16 cellular contexts compared by ENCODE assay signal in the genomic region with DNA sequence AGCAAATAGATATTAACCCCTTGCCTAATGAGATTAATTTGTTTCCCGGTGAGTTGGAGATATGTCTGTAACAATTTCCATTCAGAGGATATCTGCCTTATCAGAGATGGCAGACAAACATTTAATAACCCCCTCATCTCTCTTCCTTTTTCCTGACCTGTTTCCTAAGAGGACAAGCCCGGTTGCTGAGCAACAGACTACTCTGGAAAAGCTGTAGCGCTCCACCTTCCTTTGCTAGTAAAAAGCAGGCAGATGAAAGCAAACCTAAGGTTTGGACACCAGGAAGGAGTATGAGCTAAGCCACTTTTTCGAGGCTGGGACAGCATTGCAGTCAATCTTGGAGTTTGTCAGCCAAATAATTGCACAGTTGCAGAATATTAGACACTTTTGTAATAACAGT.
DNase-seq lines count a peak whose midpoint lies in the region; ATAC-seq and TF ChIP-seq lines count a peak whose summit lies in the region.
"Had no signal": no experiment of that assay in that cellular context is flagged by ENCODE, and none has a peak within 500 bp of the region (broad histone marks: within the 10 kb centered on the region; RNA-seq: fewer than 3 reads in every experiment).

No MANE protein-coding gene starts in this region.

- no peak overlapping the region for H3K4me2 ChIP-seq in osteoblast (ENCODE audit: insufficient read depth, low read length)
- H3K4me2 ChIP-seq: BLaER1 treated with 17β-estradiol and CSF1 and Interleukin-3, amounts not matched to agents 10 nM and 100 nM had no signal

- H4K20me1 ChIP-seq in osteoblast (ENCODE audit: insufficient read depth, low read length) = no peaks in the 10 kb centered on the region
- H4K20me1 ChIP-seq: BLaER1 treated with 17β-estradiol and CSF1 and Interleukin-3, amounts not matched to agents 10 nM and 100 nM had no signal

- no peaks in the 10 kb centered on the region for H3K9me3 ChIP-seq in osteoblast (ENCODE audit: low read depth, low read length)
- H3K9me3 ChIP-seq: BLaER1 treated with 17β-estradiol and CSF1 and Interleukin-3, amounts not matched to agents 10 nM and 100 nM had no signal

- H3K4me1 ChIP-seq in osteoblast (ENCODE audit: insufficient read depth, low read length) = peaks cover 9% of the 10 kb centered on the region
- H3K4me1 ChIP-seq: BLaER1 treated with 17β-estradiol and CSF1 and Interleukin-3, amounts not matched to agents 10 nM and 100 nM had no signal

- H3K27me3 ChIP-seq in osteoblast (ENCODE audit: insufficient read depth, low read length) = no peaks in the 10 kb centered on the region
- H3K27me3 ChIP-seq: BLaER1 treated with 17β-estradiol and CSF1 and Interleukin-3, amounts not matched to agents 10 nM and 100 nM had no signal

- no peaks in the 10 kb centered on the region for H3K79me2 ChIP-seq in osteoblast (ENCODE audit: insufficient read depth, low read length)

- peak overlapping the region; percentile 58 for H2AFZ ChIP-seq in osteoblast (ENCODE audit: low read length)

- H3K27ac ChIP-seq in osteoblast (ENCODE audit: low read depth, low read length) = no peak overlapping the region
- H3K27ac ChIP-seq: 22Rv1; BLaER1 treated with 17β-estradiol and CSF1 and Interleukin-3, amounts not matched to agents 10 nM and 100 nM had no signal

- H3K4me3 ChIP-seq in fibroblast of pulmonary artery (replicated peaks; ENCODE audit: low read depth, low read length) = no peak overlapping the region
- no peak overlapping the region for H3K4me3 ChIP-seq in osteoblast (ENCODE audit: insufficient read depth, low read length)
- H3K4me3 ChIP-seq: BLaER1 treated with 17β-estradiol and CSF1 and Interleukin-3, amounts not matched to agents 10 nM and 100 nM had no signal

- DNase-seq in DMS53 (lab: John Stamatoyannopoulos, UW) (peak; percentile 29), DMS53 treated with DMSO at 0.1 percent for 48 hours (lab: John Stamatoyannopoulos, UW; ENCODE audit: unreplicated experiment) (no peak), NCI-H748 (lab: John Stamatoyannopoulos, UW; ENCODE audit: unreplicated experiment) (peak; percentile 69), fibroblast of pulmonary artery (ENCODE audit: low read depth) (peak; percentile 6), osteoblast (ENCODE audit: insufficient read length, low spot score, missing footprints) (no peak), NCI-H2196 (lab: John Stamatoyannopoulos, UW; ENCODE audit: unreplicated experiment) (no peak), epidermal melanocyte (ENCODE audit: insufficient read length, low spot score) (no peak)
- DNase-seq: H7, IMR-90, Kasumi-1, NCI-H187, NCI-H526, T-cell had no signal

- no peak for ATAC-seq in HG02870 (IDR thresholded peaks at IDR 0.05; ENCODE audit: unreplicated experiment)
- ATAC-seq: T-cell had no signal

- H3K36me3 ChIP-seq in osteoblast (ENCODE audit: insufficient read depth, low read length) = no peaks in the 10 kb centered on the region
- H3K36me3 ChIP-seq: BLaER1 treated with 17β-estradiol and CSF1 and Interleukin-3, amounts not matched to agents 10 nM and 100 nM had no signal

- TF ChIP-seq CTCF in fibroblast of pulmonary artery (IDR thresholded peaks at IDR 0.05; ENCODE audit: low read length, missing control alignments) = no peak
- TF ChIP-seq CTCF in osteoblast (IDR thresholded peaks at IDR 0.05; ENCODE audit: extremely low read depth, low read depth, low read length) = no peak

Comparison
In these comparisons a context has a peak if more than half of its experiments do, and no peak if none do; other contexts are left out.
1. DNase-seq: peak in DMS53 (single experiment), NCI-H748 (single experiment) and fibroblast of pulmonary artery (single experiment); none in DMS53 treated with DMSO at 0.1 percent for 48 hours (single experiment), osteoblast (single experiment), NCI-H2196 (single experiment) and epidermal melanocyte (single experiment).